ENCODE assay signal across 17 cellular contexts in the genomic region with DNA sequence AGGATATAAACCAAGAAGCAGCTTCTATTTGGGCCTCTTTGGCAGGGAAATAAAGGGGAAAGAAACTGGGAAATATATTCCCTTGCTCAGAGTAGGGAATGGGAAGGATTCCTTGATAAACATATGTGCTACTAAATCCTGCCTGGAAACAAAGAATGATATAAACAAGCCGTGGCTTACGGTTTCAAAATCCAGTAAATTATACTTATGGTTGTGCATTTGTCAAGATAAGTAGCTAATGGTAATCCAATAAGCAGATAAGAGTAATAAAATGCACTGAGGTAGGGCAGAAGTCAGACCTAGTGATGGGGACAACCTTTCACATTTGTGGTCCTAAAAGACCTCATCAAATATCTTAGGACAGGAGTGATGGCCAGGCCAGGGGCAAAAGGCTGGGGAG.
"Had no signal": no experiment of that assay in that cellular context is flagged by ENCODE, and none has a peak within 500 bp of the region (broad histone marks: within the 10 kb centered on the region; RNA-seq: fewer than 3 reads in every experiment).

No MANE protein-coding gene starts in this region.

- DNase-seq: KBM-7, MV-4-11, NCI-H1048, NCI-H1105, NCI-H1436 treated with DMSO at 0.1 percent for 48 hours, NCI-H1694 treated with DMSO at 0.1 percent for 48 hours, NCI-H1930, NCI-H2081, NCI-H2107, NCI-H226, NCI-H446, NCI-H510A, NCI-H524 treated with DMSO at 0.1 percent for 48 hours, NCI-H69, Right ventricle myocardium superior, RPMI8226, SIG-M5 had no signal
